ENCODE assay signal across 9 cellular contexts in the genomic region with DNA sequence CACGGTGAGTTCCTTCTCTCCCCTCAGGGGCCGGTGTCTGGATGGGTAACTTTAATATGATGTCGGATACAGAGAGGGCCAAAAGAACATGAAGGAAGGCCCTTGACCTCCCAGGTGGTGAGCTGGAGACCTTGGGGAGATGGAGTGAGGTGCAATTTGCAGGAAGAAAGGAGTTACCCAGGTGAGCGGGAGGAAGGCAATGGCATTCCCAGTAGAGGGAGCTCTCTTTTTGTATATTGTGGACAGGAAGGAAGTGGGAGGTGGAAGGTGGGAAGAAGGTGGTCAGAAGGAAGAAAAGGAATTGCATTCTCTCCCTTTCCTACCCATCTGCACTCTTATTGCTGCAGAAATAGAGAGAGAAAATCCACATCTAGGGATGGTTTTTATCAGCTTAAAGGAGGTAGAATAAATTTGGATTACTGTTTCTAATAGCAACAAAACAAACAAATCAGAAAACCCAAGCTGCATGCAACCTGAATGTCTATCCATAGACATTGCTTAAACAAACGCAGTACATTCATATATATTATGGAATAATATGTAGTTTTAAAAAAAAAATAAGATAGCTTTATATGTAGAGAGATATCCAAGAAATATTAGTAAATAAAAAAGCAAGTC.
DNase-seq lines count a peak whose midpoint lies in the region; ATAC-seq, FAIRE-seq and TF ChIP-seq lines count a peak whose summit lies in the region.
"Had no signal": no experiment of that assay in that cellular context is flagged by ENCODE, and none has a peak within 500 bp of the region (broad histone marks: within the 10 kb centered on the region; RNA-seq: fewer than 3 reads in every experiment).

No MANE protein-coding gene starts in this region.

- peak; percentile 22 for DNase-seq in DMS53 treated with DMSO at 0.1 percent for 48 hours (lab: John Stamatoyannopoulos, UW; ENCODE audit: unreplicated experiment)
- peak; percentile 28 for DNase-seq in NCI-H1694 (lab: John Stamatoyannopoulos, UW)
- DNase-seq in astrocyte of the hippocampus (ENCODE audit: low read depth, low spot score), result peak; percentile 50
- no peak for DNase-seq in right lobe of liver
- DNase-seq in MM.1S, result no peak
- no peak for DNase-seq in activated CD4-positive, alpha-beta T cell treated with anti-CD3 and anti-CD28 coated beads, Interleukin-2, amount 50 U/mL, for 48 hours
- no peak for DNase-seq in frontal cortex (ENCODE audit: low spot score in 2 of 2)

- no peak overlapping the region for H2AFZ ChIP-seq in MM.1S (ENCODE audit: low read length)

- no peak overlapping the region for H3K9ac ChIP-seq in MM.1S (ENCODE audit: low read length)

- H3K27me3 ChIP-seq in right lobe of liver (no peaks in the 10 kb centered on the region), MM.1S (replicated peaks; ENCODE audit: insufficient read depth, low read length) (no peaks in the 10 kb centered on the region)

- H3K79me2 ChIP-seq in MM.1S (ENCODE audit: low read length), result no peaks in the 10 kb centered on the region

- H3K9me2 ChIP-seq in MM.1S (replicated peaks; ENCODE audit: insufficient read depth, low read length), result no peaks in the 10 kb centered on the region

- H3K9me3 ChIP-seq in right lobe of liver (no peaks in the 10 kb centered on the region), MM.1S (replicated peaks; ENCODE audit: insufficient read depth, low read length) (no peaks in the 10 kb centered on the region)

- WGBS in right lobe of liver (ENCODE audit: insufficient coverage, low coverage, low lambda C conversion rate, missing lambda C conversion rate), result 32% methylated on average over 4 of the region's 5 CpGs

- no peak for TF ChIP-seq POLR2A in right lobe of liver (IDR thresholded peaks at IDR 0.05)

- H3K27ac ChIP-seq in right lobe of liver (no peak overlapping the region), MM.1S (ENCODE audit: low read length) (no peak overlapping the region)

- H3K36me3 ChIP-seq in right lobe of liver, result no peaks in the 10 kb centered on the region
- no peaks in the 10 kb centered on the region for H3K36me3 ChIP-seq in MM.1S (replicated peaks; ENCODE audit: insufficient read depth, low read length)

- no peaks in the 10 kb centered on the region for H3F3A ChIP-seq in MM.1S (ENCODE audit: insufficient read depth, low read length)

- H4K20me1 ChIP-seq in MM.1S (ENCODE audit: insufficient read depth, low read length), result no peaks in the 10 kb centered on the region

- intact Hi-C loops in right lobe of liver (cut with DNase I), result loop anchor here in 1 of 2 donors (10.0 kb wide), 1 partner anchor 266 kb away; no protein-coding TSS in a partner anchor

- TF ChIP-seq CTCF in right lobe of liver (IDR thresholded peaks at IDR 0.05) (peak; percentile 46 to 62 (median 54)), MM.1S (IDR thresholded peaks at IDR 0.05; ENCODE audit: low read length) (no peak)

- H3K4me3 ChIP-seq in right lobe of liver, result no peak overlapping the region
- no peak overlapping the region for H3K4me3 ChIP-seq in MM.1S (ENCODE audit: low read length)

- ATAC-seq in right lobe of liver (peak; percentile 61 to 77 (median 65)), GM18870 (IDR thresholded peaks at IDR 0.05; ENCODE audit: unreplicated experiment) (no peak)

- no peak overlapping the region for H3K4me2 ChIP-seq in MM.1S (ENCODE audit: low read depth, low read length)

- FAIRE-seq in frontal cortex (lab: Jason Lieb, UNC), result no peak
- FAIRE-seq: GM18507 had no signal

- H3K4me1 ChIP-seq in right lobe of liver (peaks cover 0 to 9% (median 0%) of the 10 kb centered on the region in 4 donors), MM.1S (ENCODE audit: low read length) (no peaks in the 10 kb centered on the region)

Comparison
In these comparisons a context has a peak if more than half of its experiments do, and no peak if none do; other contexts are left out.
1. DNase-seq: peak in DMS53 treated with DMSO at 0.1 percent for 48 hours (single experiment), NCI-H1694 (single experiment) and astrocyte of the hippocampus (single experiment); none in right lobe of liver (0 of 3), MM.1S (single experiment), activated CD4-positive, alpha-beta T cell treated with anti-CD3 and anti-CD28 coated beads, Interleukin-2, amount 50 U/mL, for 48 hours (0 of 2) and frontal cortex (0 of 2).